ENCODE assay signal across 8 cellular contexts in genomic region chr12:124862768-124863408, GRCh38. TPM values are rescaled to one million over a fixed set of nuclear protein-coding genes. Genes with fewer than 3 reads are reported as not detected.
DNase-seq lines count a peak whose midpoint lies in the region; ATAC-seq, FAIRE-seq and TF ChIP-seq lines count a peak whose summit lies in the region.

No MANE protein-coding gene starts in this region.

- H3K18ac ChIP-seq in H1 (ENCODE audit: extremely low read depth, low read length) = 0 out of 2 replicates have a peak overlapping the region, but pooled peaks have one; percentile 83

- H3K4me3 Mint-ChIP-seq in CD14-positive monocyte (peak overlapping the region; percentile 83 to 91), T-helper 17 cell (peak overlapping the region; percentile 84), type B pancreatic cell (peak overlapping the region; percentile 85)

- H3K23me2 ChIP-seq in H1 (ENCODE audit: low read depth, low read length) = peaks cover 9% of the 10 kb centered on the region; the same call in 1 of the 2 replicates

- no peak overlapping the region for H3K27ac ChIP-seq in H1 (ENCODE audit: low read depth, low read length)

- H2BK15ac ChIP-seq in H1 (ENCODE audit: low read length) = no peak overlapping the region

- peaks cover 46% of the 10 kb centered on the region for H3K4me1 Mint-ChIP-seq in CD14-positive monocyte
- H3K4me1 Mint-ChIP-seq in T-helper 17 cell = peaks cover 10% of the 10 kb centered on the region
- H3K4me1 Mint-ChIP-seq in type B pancreatic cell (ENCODE audit: unreplicated experiment) = peaks cover 21% of the 10 kb centered on the region

- no peak overlapping the region for H3K23ac ChIP-seq in H1 (ENCODE audit: insufficient read length)

- H3K9me3 ChIP-seq in T-helper 17 cell (ENCODE audit: control insufficient read depth, low read length, poor library complexity, severe bottlenecking) (no peaks in the 10 kb centered on the region), H1 (ENCODE audit: insufficient read depth in 2 of 2, low read depth in 1 of 2, low read length in 1 of 2) (no peaks in the 10 kb centered on the region), mucosa of descending colon (no peaks in the 10 kb centered on the region)

- peaks cover 0 to 4% (median 0%) of the 10 kb centered on the region in 4 experiments; a peak in 2 of 7 replicates for H3K27me3 ChIP-seq in H1 (replicated peaks in 1 of 4; ENCODE audit: control insufficient read depth in 3 of 4, extremely low read depth in 1 of 4, insufficient read depth in 3 of 4, low read length in 3 of 4)

- H3K36me3 ChIP-seq in H1 (ENCODE audit: control insufficient read depth in 2 of 4, insufficient read depth in 4 of 4, low read length in 3 of 4) = peaks cover 0 to 2% (median 0%) of the 10 kb centered on the region in 4 experiments; a peak in 1 of 8 replicates
- H3K36me3 ChIP-seq in mucosa of descending colon (ENCODE audit: low read depth) = no peaks in the 10 kb centered on the region

- H3K27ac Mint-ChIP-seq in CD14-positive monocyte = peak overlapping the region in 3 of 7 donors; percentile 27 to 72 (median 66)
- no peak overlapping the region for H3K27ac Mint-ChIP-seq in T-helper 17 cell
- peak overlapping the region; percentile 59 for H3K27ac Mint-ChIP-seq in type B pancreatic cell

- no peak overlapping the region for H2BK120ac ChIP-seq in H1 (replicated peaks; ENCODE audit: low read depth, low read length)

- no peak overlapping the region; the same call in 1 of the 2 replicates for H2AFZ ChIP-seq in H1 (ENCODE audit: low read length)

- H3K9ac ChIP-seq in H1 (replicated peaks in 1 of 4; ENCODE audit: extremely low read depth in 1 of 4, low read depth in 3 of 4, low read length in 3 of 4) = peak overlapping the region in 3 of 4 experiments; percentile 40 to 61 (median 53); a peak in 6 of 7 replicates

- no peak overlapping the region for H2AK5ac ChIP-seq in H1 (ENCODE audit: low read depth, low read length)

- no peak for TF ChIP-seq EP300 in H1 (IDR thresholded peaks at IDR 0.05; ENCODE audit: borderline replicate concordance in 1 of 2, low read depth in 2 of 2, low read length in 2 of 2)

- peak; percentile 76 for FAIRE-seq in GM19239 (lab: Jason Lieb, UNC)
- FAIRE-seq in H1 (lab: Jason Lieb, UNC) = no peak

- peaks cover 0 to 2% (median 0%) of the 10 kb centered on the region in 7 donors for H3K9me3 Mint-ChIP-seq in CD14-positive monocyte
- H3K9me3 Mint-ChIP-seq in type B pancreatic cell = no peaks in the 10 kb centered on the region

- H3K56ac ChIP-seq in H1 (replicated peaks; ENCODE audit: insufficient read length, low read depth, low read length) = no peak overlapping the region

- peaks cover 0 to 3% of the 10 kb centered on the region in 2 experiments for H4K20me1 ChIP-seq in H1 (replicated peaks in 1 of 2; ENCODE audit: control insufficient read depth in 1 of 2, insufficient read depth in 2 of 2, low read length in 2 of 2)

- H4K8ac ChIP-seq in H1 (ENCODE audit: extremely low read depth, insufficient read depth, low read length) = peak overlapping the region; percentile 86

- H4K91ac ChIP-seq in H1 (replicated peaks; ENCODE audit: insufficient read length, low read length) = no peak overlapping the region

- H3K4me3 ChIP-seq in H1 (ENCODE audit: extremely low read depth in 1 of 4, insufficient read depth in 2 of 4, low read depth in 3 of 4, low read length in 4 of 4) (peak overlapping the region; percentile 65 to 95 (median 70)), mucosa of descending colon (peak overlapping the region; percentile 43)

- no peak overlapping the region for H3K14ac ChIP-seq in H1 (ENCODE audit: insufficient read length)

- CTCF ChIA-PET in H1 (lab: Charles Lee; ENCODE audit: partially characterized antibody) = interaction anchor here (0.7 to 1.3 kb wide), 4 partner anchors 10 to 41 kb away, joined by 3 read pairs; no protein-coding TSS in a partner anchor

- H3K36me3 Mint-ChIP-seq in CD14-positive monocyte (peaks cover 10 to 14% of the 10 kb centered on the region in 2 donors), T-helper 17 cell (ENCODE audit: low read depth) (no peaks in the 10 kb centered on the region), type B pancreatic cell (no peaks in the 10 kb centered on the region)

- no peak for TF ChIP-seq POLR2A in H1 (IDR thresholded peaks at IDR 0.05; ENCODE audit: control extremely low read depth in 1 of 2, low read depth in 2 of 2, low read length in 2 of 2)

- peaks cover 0 to 5% of the 10 kb centered on the region in 2 experiments; a peak in 1 of 4 replicates for H3K79me2 ChIP-seq in H1 (ENCODE audit: control insufficient read depth in 1 of 2, insufficient read depth in 2 of 2, low read length in 2 of 2)

- H3K4me1 ChIP-seq in H1 (replicated peaks in 1 of 4; ENCODE audit: control insufficient read depth in 3 of 4, insufficient read depth in 4 of 4, low read length in 3 of 4) (peaks cover 0 to 19% (median 9%) of the 10 kb centered on the region in 4 experiments; a peak in 6 of 7 replicates), mucosa of descending colon (ENCODE audit: low read depth) (peaks cover 15% of the 10 kb centered on the region)

- peak overlapping the region; percentile 85 to 86 for H3K4me2 ChIP-seq in H1 (ENCODE audit: insufficient read depth in 1 of 2, low read depth in 2 of 2, low read length in 2 of 2)

- no peaks in the 10 kb centered on the region for H3K79me1 ChIP-seq in H1 (ENCODE audit: low read depth, low read length)

- 20% methylated on average over 18 of the region's 22 CpGs; no CpG with 5 or more reads in 1 of the 2 experiments for WGBS in H1 (ENCODE audit: extremely low coverage in 1 of 2, insufficient coverage in 1 of 2, insufficient read length in 1 of 2, insufficient replicate concordance in 2 of 2, low coverage in 1 of 2, low lambda C conversion rate in 2 of 2, missing lambda C conversion rate in 1 of 2), 2 experiments

- no peak overlapping the region for H2BK5ac ChIP-seq in H1 (ENCODE audit: low read depth, low read length)

- no peak for TF ChIP-seq CTCF in CD14-positive monocyte (IDR thresholded peaks at IDR 0.05)
- no peak for TF ChIP-seq CTCF in H1 (IDR thresholded peaks at IDR 0.05; ENCODE audit: control extremely low read depth in 1 of 3, insufficient read depth in 1 of 3, low read depth in 1 of 3, low read length in 3 of 3)
- no peak for TF ChIP-seq CTCF in mucosa of descending colon (IDR thresholded peaks at IDR 0.05)
- no peak for TF ChIP-seq CTCF in type B pancreatic cell (conservative IDR thresholded peaks at IDR 0.05)

- no peak for TF ChIP-seq RAD21 in H1 (IDR thresholded peaks at IDR 0.05 in 1 of 2, conservative IDR thresholded peaks at IDR 0.05 in 1 of 2; ENCODE audit: low read depth in 2 of 2, low read length in 2 of 2)

- no peak overlapping the region for H2BK20ac ChIP-seq in H1 (ENCODE audit: low read length)

- no peak overlapping the region for H4K5ac ChIP-seq in H1 (ENCODE audit: insufficient read length, low read depth, low read length)

- H3K27me3 Mint-ChIP-seq in CD14-positive monocyte (ENCODE audit: low read depth in 3 of 3) (peaks cover 0 to 6% (median 5%) of the 10 kb centered on the region in 3 donors), T-helper 17 cell (no peaks in the 10 kb centered on the region), type B pancreatic cell (peaks cover 10% of the 10 kb centered on the region)

- H3K4ac ChIP-seq in H1 (replicated peaks; ENCODE audit: insufficient read length, low read depth, low read length) = peak overlapping the region; percentile 34

- ATAC-seq in HG03280 (IDR thresholded peaks at IDR 0.05; ENCODE audit: unreplicated experiment) (peak; percentile 7), T-helper 17 cell (peak; percentile 7), mucosa of descending colon (peak; percentile 40)

- DNase-seq in CD14-positive monocyte (ENCODE audit: low spot score) (no peak), GM19239 (ENCODE audit: insufficient read length, low spot score) (peak; percentile 49), T-helper 17 cell (no peak), H1 (ENCODE audit: low read depth in 1 of 2, low spot score in 2 of 2) (no peak), mucosa of descending colon (peak in 1 of 3 donors; percentile 41), type B pancreatic cell (ENCODE audit: extremely low spot score, unreplicated experiment) (no peak), DMS153 treated with DMSO at 0.1 percent for 48 hours (lab: John Stamatoyannopoulos, UW; ENCODE audit: unreplicated experiment) (no peak)

- intact Hi-C loops in CD14-positive monocyte (cut with micrococcal nuclease) (no loop called here), mucosa of descending colon (cut with DNase I, micrococcal nuclease) (no loop called here)

- POLR2A ChIA-PET in H1 (lab: Charles Lee; ENCODE audit: partially characterized antibody) = interaction anchor here (0.9 to 1.9 kb wide), 5 partner anchors 10 to 30 kb away, joined by 3 to 8 read pairs (median 4); no protein-coding TSS in a partner anchor

- no peak overlapping the region for H2BK12ac ChIP-seq in H1 (ENCODE audit: low read depth, low read length)

RNA-seq across cellular contexts. Expression of gene SCARB1, which starts 0.8 kb away (rescaled TPM):
- 10 to 100 TPM; 13.1 to 15.2 TPM for polyA plus RNA-seq in CD14-positive monocyte
- total RNA-seq in T-helper 17 cell = 1 to 10 TPM; 1.3 to 1.7 TPM
- 57.1 and 58.0 TPM in 2 replicates for total RNA-seq in H1 (2021; fragmentation: NEBNext Ultra II Directional; extraction: Animal tissue kit (Norgen Biotek cat#: 25700))
- polyA plus RNA-seq in H1 (2011; rRNA removed) = 45.3 and 70.7 TPM in 2 replicates
- 49.4 TPM for polyA plus RNA-seq in H1 (2011; cell fraction: cytosol; rRNA removed)
- 108 TPM for polyA plus RNA-seq in H1 (2011; cell fraction: nucleus; rRNA removed)
- 52.4 to 76.7 TPM (median 66.8 TPM) in 4 replicates for polyA plus RNA-seq in H1 (2012, experiment 1 of 2)
- 40.2 TPM for polyA plus RNA-seq in H1 (2012, experiment 2 of 2)
- polyA plus RNA-seq in H1 (2013, experiment 1 of 2) = 81.2 TPM
- polyA plus RNA-seq in H1 (2013, experiment 2 of 2) = 90.5 TPM
- polyA minus RNA-seq in H1 (2011; rRNA and poly(A)+ RNA removed) = 52.9 and 55.6 TPM in 2 replicates
- 28.3 TPM for polyA minus RNA-seq in H1 (2011; cell fraction: cytosol; rRNA and poly(A)+ RNA removed)
- polyA minus RNA-seq in H1 (2011; cell fraction: nucleus; rRNA and poly(A)+ RNA removed) = 31.4 TPM
- total RNA-seq in mucosa of descending colon = 10 to 100 TPM; 23.0 to 55.1 (median 31.2) TPM
- 23.4 and 27.7 TPM in 2 replicates for total RNA-seq in type B pancreatic cell (ENCODE audit: low replicate concordance)

RNA-seq across cellular contexts. Expression of gene UBC, which starts 51.6 kb away (rescaled TPM):
- polyA plus RNA-seq in CD14-positive monocyte (1,000 to 10,000 TPM in 1 of 2 donors, 100 to 1,000 TPM in 1; 969 to 1,385 TPM), H1 (2011; rRNA removed) (366 and 749 TPM in 2 replicates)
- total RNA-seq in T-helper 17 cell (1,000 to 10,000 TPM; 1,335 to 1,398 TPM), mucosa of descending colon (1,000 to 10,000 TPM; 1,242 to 1,563 (median 1,498) TPM), type B pancreatic cell (ENCODE audit: low replicate concordance) (761 and 1,411 TPM in 2 replicates)
- 559 and 571 TPM in 2 replicates for total RNA-seq in H1 (2021; fragmentation: NEBNext Ultra II Directional; extraction: Animal tissue kit (Norgen Biotek cat#: 25700))
- 933 TPM for polyA plus RNA-seq in H1 (2011; cell fraction: cytosol; rRNA removed)
- 730 TPM for polyA plus RNA-seq in H1 (2011; cell fraction: nucleus; rRNA removed)
- 760 to 816 TPM (median 784 TPM) in 4 replicates for polyA plus RNA-seq in H1 (2012, experiment 1 of 2)
- polyA plus RNA-seq in H1 (2012, experiment 2 of 2) = 361 TPM
- polyA plus RNA-seq in H1 (2013, experiment 1 of 2) = 525 TPM
- polyA plus RNA-seq in H1 (2013, experiment 2 of 2) = 524 TPM
- polyA minus RNA-seq in H1 (2011; rRNA and poly(A)+ RNA removed) = 622 and 655 TPM in 2 replicates
- polyA minus RNA-seq in H1 (2011; cell fraction: cytosol; rRNA and poly(A)+ RNA removed) = 263 TPM
- polyA minus RNA-seq in H1 (2011; cell fraction: nucleus; rRNA and poly(A)+ RNA removed) = 233 TPM
